ENCODE assay signal across 1 cellular context in genomic region chr17:40191237-40192208, GRCh38.
TF ChIP-seq lines count a peak whose summit lies in the region.

No MANE protein-coding gene starts in this region.

TF ChIP-seq in K562, 482 proteins besides CTCF, POLR2A, EP300 and RAD21 (continues in another document):
- TF ChIP-seq CCNT2 (IDR thresholded peaks at IDR 0.05; ENCODE audit: borderline replicate concordance, extremely low read depth, insufficient read length, low read depth, low read length) (no peak), BDP1 (IDR thresholded peaks at IDR 0.05; ENCODE audit: insufficient read depth, insufficient read length) (no peak), MYBL2 (IDR thresholded peaks at IDR 0.05; ENCODE audit: low read depth) (no peak), MYBL2 (CRISPR knock-in tag; IDR thresholded peaks at IDR 0.05; ENCODE audit: borderline replicate concordance) (no peak), HNRNPUL1 (IDR thresholded peaks at IDR 0.05; ENCODE audit: low read length) (no peak), CBFA2T2 (conservative IDR thresholded peaks at IDR 0.05) (no peak), HMGN3 (IDR thresholded peaks at IDR 0.05; ENCODE audit: borderline replicate concordance, extremely low read depth, insufficient read length, low read depth, low read length) (no peak), THAP7 (CRISPR knock-in tag; IDR thresholded peaks at IDR 0.05) (no peak), TCF7 (IDR thresholded peaks at IDR 0.05; ENCODE audit: borderline replicate concordance) (no peak), TRIM28 (IDR thresholded peaks at IDR 0.05) (no peak), BMI1 (IDR thresholded peaks at IDR 0.05; ENCODE audit: low read length) (no peak), CXXC5 (CRISPR knock-in tag; IDR thresholded peaks at IDR 0.05) (peak; percentile 73), GATA2 (CRISPR knock-in tag; IDR thresholded peaks at IDR 0.05) (no peak), SRSF9 (IDR thresholded peaks at IDR 0.05; ENCODE audit: borderline replicate concordance, low read depth, low read length) (no peak), MAFG (tag; conservative IDR thresholded peaks at IDR 0.05) (no peak), ZNF77 (CRISPR knock-in tag; IDR thresholded peaks at IDR 0.05) (no peak), SNIP1 (IDR thresholded peaks at IDR 0.05; ENCODE audit: low read depth) (no peak), PRDM10 (IDR thresholded peaks at IDR 0.05; ENCODE audit: partially characterized antibody) (no peak), ZNF561 (CRISPR knock-in tag; conservative IDR thresholded peaks at IDR 0.05) (no peak), MTA2 (IDR thresholded peaks at IDR 0.05; ENCODE audit: low read depth) (no peak), ARID4B (CRISPR knock-in tag; IDR thresholded peaks at IDR 0.05) (no peak), SAP30 (IDR thresholded peaks at IDR 0.05; ENCODE audit: borderline replicate concordance, insufficient read depth, low read depth, low read length, poor library complexity, severe bottlenecking) (no peak), ZKSCAN3 (CRISPR knock-in tag; IDR thresholded peaks at IDR 0.05) (no peak), ATF3 (IDR thresholded peaks at IDR 0.05) (no peak), ATF3 (CRISPR knock-in tag; conservative IDR thresholded peaks at IDR 0.05) (no peak), ZNF280B (CRISPR knock-in tag; IDR thresholded peaks at IDR 0.05) (no peak), BRCA1 (IDR thresholded peaks at IDR 0.05) (no peak), BRCA1 (CRISPR knock-in tag; IDR thresholded peaks at IDR 0.05) (no peak), FOXM1 (IDR thresholded peaks at IDR 0.05; ENCODE audit: low read depth) (no peak), FOXM1 (CRISPR knock-in tag; IDR thresholded peaks at IDR 0.05; ENCODE audit: low read depth) (no peak), BACH1 (tag; IDR thresholded peaks at IDR 0.05) (no peak), SLC30A9 (CRISPR knock-in tag; IDR thresholded peaks at IDR 0.05) (no peak), ZBTB1 (CRISPR knock-in tag; IDR thresholded peaks at IDR 0.05; ENCODE audit: borderline replicate concordance, low read depth) (no peak), ZFP36 (IDR thresholded peaks at IDR 0.05; ENCODE audit: low read depth, low read length, partially characterized antibody) (no peak), NFRKB (IDR thresholded peaks at IDR 0.05; ENCODE audit: low read depth) (no peak), NFIX (CRISPR knock-in tag; IDR thresholded peaks at IDR 0.05; ENCODE audit: low read depth) (no peak), ZNF785 (CRISPR knock-in tag; IDR thresholded peaks at IDR 0.05) (no peak), ZNF140 (CRISPR knock-in tag; IDR thresholded peaks at IDR 0.05) (no peak), BRD9 (IDR thresholded peaks at IDR 0.05; ENCODE audit: low read depth, partially characterized antibody) (no peak), EWSR1 (IDR thresholded peaks at IDR 0.05; ENCODE audit: borderline replicate concordance, low read depth, partially characterized antibody) (no peak), TRIM24 (IDR thresholded peaks at IDR 0.05) (peak in 1 of 2 experiments; percentile 33; a peak in 1 of 4 replicates), DDX20 (tag; IDR thresholded peaks at IDR 0.05; ENCODE audit: low read depth) (no peak), YY1 (IDR thresholded peaks at IDR 0.05; ENCODE audit: borderline replicate concordance in 1 of 3, control insufficient read depth in 1 of 3, extremely low read depth in 1 of 3, insufficient read depth in 3 of 3, insufficient read length in 1 of 3, insufficient replicate concordance in 2 of 3, low read depth in 1 of 3, low read length in 2 of 3) (peak in 2 of 3 experiments; percentile 41 to 63), CBX5 (IDR thresholded peaks at IDR 0.05; ENCODE audit: borderline replicate concordance, low read depth) (no peak), CHD1 (IDR thresholded peaks at IDR 0.05; ENCODE audit: low read length) (no peak), KAT2B (IDR thresholded peaks at IDR 0.05; ENCODE audit: low read depth, low read length) (no peak), EGR1 (conservative IDR thresholded peaks at IDR 0.05) (peak; percentile 96), MBD2 (IDR thresholded peaks at IDR 0.05; ENCODE audit: borderline replicate concordance, low read depth) (no peak), NR4A1 (CRISPR knock-in tag; IDR thresholded peaks at IDR 0.05) (no peak), NR4A1 (tag; IDR thresholded peaks at IDR 0.05) (no peak), ILK (tag; IDR thresholded peaks at IDR 0.05; ENCODE audit: borderline replicate concordance, low read depth) (no peak), ZMIZ1 (IDR thresholded peaks at IDR 0.05; ENCODE audit: low read depth in 2 of 2, low read length in 2 of 2) (no peak), ZKSCAN8 (CRISPR knock-in tag; IDR thresholded peaks at IDR 0.05) (no peak), ZNF274 (IDR thresholded peaks at IDR 0.05; ENCODE audit: borderline replicate concordance, low read depth, low read length) (no peak), CBX8 (IDR thresholded peaks at IDR 0.05; ENCODE audit: borderline replicate concordance, extremely low read depth, low read depth, low read length, poor library complexity, severe bottlenecking) (no peak), MTA1 (IDR thresholded peaks at IDR 0.05; ENCODE audit: borderline replicate concordance) (no peak), E2F8 (IDR thresholded peaks at IDR 0.05; ENCODE audit: low read depth, partially characterized antibody) (no peak)
